9 cellular contexts compared by ENCODE assay signal in the genomic region with DNA sequence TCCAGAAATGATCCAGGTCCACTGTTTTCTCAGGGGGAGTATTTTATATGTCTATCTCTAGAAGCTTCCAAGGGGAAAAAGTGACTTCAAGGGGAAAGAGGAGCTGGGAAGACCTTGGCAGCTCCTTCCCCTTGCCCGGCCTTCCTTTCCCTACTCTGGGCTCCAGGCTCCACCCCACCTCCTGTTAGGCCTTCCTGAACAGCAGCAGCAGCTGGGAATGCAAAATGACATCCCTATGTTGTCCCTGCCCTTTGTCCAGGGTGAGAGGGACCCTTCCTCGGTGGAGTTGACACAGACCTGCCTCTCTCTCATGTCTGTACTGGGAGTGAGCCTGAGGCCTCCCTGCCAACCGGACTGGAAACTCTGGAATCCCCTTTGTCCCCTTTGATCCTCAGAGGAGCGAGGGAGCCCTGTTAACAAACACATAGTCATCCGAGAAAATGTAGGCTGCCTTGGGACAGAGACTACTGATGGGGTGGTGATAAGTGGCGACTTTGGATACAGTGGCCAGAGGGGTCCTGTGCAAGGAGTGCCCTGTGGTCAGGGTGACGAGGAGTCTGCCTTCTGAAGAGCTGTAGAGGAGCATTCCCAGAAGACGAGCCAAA. TPM values are rescaled to one million over a fixed set of nuclear protein-coding genes. Genes with fewer than 3 reads are reported as not detected.
A peak's percentile ranks its signal among the peaks of the same experiment; 100 is the strongest.
DNase-seq lines count a peak whose midpoint lies in the region; ATAC-seq and TF ChIP-seq lines count a peak whose summit lies in the region.
"Had no signal": no experiment of that assay in that cellular context is flagged by ENCODE, and none has a peak within 500 bp of the region (broad histone marks: within the 10 kb centered on the region; RNA-seq: fewer than 3 reads in every experiment).

No MANE protein-coding gene starts in this region.

- no peaks in the 10 kb centered on the region for H3K27me3 ChIP-seq in SJCRH30

- no peak overlapping the region for H3K4me3 ChIP-seq in SJCRH30
- H3K4me3 ChIP-seq in foreskin fibroblast (ENCODE audit: low read depth in 1 of 2, low read length in 2 of 2) = no peak overlapping the region

- ATAC-seq in stimulated activated naive CD8-positive, alpha-beta T cell treated with anti-CD3 and anti-CD28 coated beads, Interleukin-15, amount 100 ng/mL, for 72 hours = no peak

- H3K27ac Mint-ChIP-seq in progenitor cell of endocrine pancreas = peak overlapping the region; percentile 98
- H3K27ac Mint-ChIP-seq in stimulated activated naive CD8-positive, alpha-beta T cell treated with anti-CD3 and anti-CD28 coated beads, Interleukin-15, amount 100 ng/mL, for 72 hours = peak overlapping the region in 1 of 2 donors; percentile 50

- H3K4me1 Mint-ChIP-seq in progenitor cell of endocrine pancreas (ENCODE audit: low read depth) = peaks cover 66% of the 10 kb centered on the region
- H3K4me1 Mint-ChIP-seq in stimulated activated naive CD8-positive, alpha-beta T cell treated with anti-CD3 and anti-CD28 coated beads, Interleukin-15, amount 100 ng/mL, for 72 hours = peaks cover 81% of the 10 kb centered on the region

- no peaks in the 10 kb centered on the region for H3K27me3 Mint-ChIP-seq in progenitor cell of endocrine pancreas
- H3K27me3 Mint-ChIP-seq in stimulated activated naive CD8-positive, alpha-beta T cell treated with anti-CD3 and anti-CD28 coated beads, Interleukin-15, amount 100 ng/mL, for 72 hours = no peaks in the 10 kb centered on the region
- H3K27me3 Mint-ChIP-seq: central memory CD8-positive, alpha-beta T cell had no signal

- TF ChIP-seq CTCF in foreskin fibroblast (IDR thresholded peaks at IDR 0.05; ENCODE audit: low read depth, low read length) (no peak), progenitor cell of endocrine pancreas (IDR thresholded peaks at IDR 0.05; ENCODE audit: unreplicated experiment) (no peak)

- peak overlapping the region; percentile 37 for H3K4me3 Mint-ChIP-seq in progenitor cell of endocrine pancreas (ENCODE audit: low read depth)
- no peak overlapping the region for H3K4me3 Mint-ChIP-seq in stimulated activated naive CD8-positive, alpha-beta T cell treated with anti-CD3 and anti-CD28 coated beads, Interleukin-15, amount 100 ng/mL, for 72 hours
- H3K4me3 Mint-ChIP-seq: central memory CD8-positive, alpha-beta T cell had no signal

- peaks cover 75% of the 10 kb centered on the region for H3K4me1 ChIP-seq in SJCRH30

- CTCF ChIA-PET in HEK293T (lab: Yijun Ruan, JAX) = interaction anchor here (1.1 to 3.2 kb wide), 4 partner anchors 9 to 20 kb away, joined by 3 to 13 read pairs (median 4); a partner anchor contains a TSS

- peak; percentile 39 for DNase-seq in COLO668 (lab: John Stamatoyannopoulos, UW; ENCODE audit: unreplicated experiment)
- DNase-seq in SJCRH30 = peak; percentile 83 to 84
- DNase-seq in foreskin fibroblast = peak; percentile 44 to 68
- DNase-seq in progenitor cell of endocrine pancreas (ENCODE audit: low spot score, unreplicated experiment) = no peak
- no peak for DNase-seq in putamen (ENCODE audit: low spot score)
- DNase-seq in stimulated activated naive CD8-positive, alpha-beta T cell treated with anti-CD3 and anti-CD28 coated beads, Interleukin-15, amount 100 ng/mL, for 72 hours = no peak
- DNase-seq in HEK293T (ENCODE audit: extremely low spot score) = no peak
- DNase-seq in T1000 (lab: John Stamatoyannopoulos, UW) = no peak

- no peaks in the 10 kb centered on the region for H3K36me3 ChIP-seq in SJCRH30

- H3K36me3 Mint-ChIP-seq in progenitor cell of endocrine pancreas (ENCODE audit: insufficient read depth) = no peaks in the 10 kb centered on the region

- POLR2A ChIA-PET in HEK293T (lab: Yijun Ruan, JAX) = interaction anchor here (12.7 to 29.4 kb wide), 3 partner anchors 13 to 67 kb away, joined by 594 to 1783 read pairs (median 1436); a partner anchor contains a TSS

- H3K27ac ChIP-seq in SJCRH30 = peak overlapping the region; percentile 90

- no peaks in the 10 kb centered on the region for H3K9me3 Mint-ChIP-seq in progenitor cell of endocrine pancreas (ENCODE audit: low read depth)
- H3K9me3 Mint-ChIP-seq in stimulated activated naive CD8-positive, alpha-beta T cell treated with anti-CD3 and anti-CD28 coated beads, Interleukin-15, amount 100 ng/mL, for 72 hours = no peaks in the 10 kb centered on the region
- H3K9me3 Mint-ChIP-seq: central memory CD8-positive, alpha-beta T cell had no signal

- no peaks in the 10 kb centered on the region for H3K9me3 ChIP-seq in SJCRH30 (replicated peaks)

TF ChIP-seq in HEK293T, 16 proteins besides CTCF, POLR2A, EP300 and RAD21:
- no peak for TF ChIP-seq ARNT (IDR thresholded peaks at IDR 0.05)
- TF ChIP-seq FOXM1 (IDR thresholded peaks at IDR 0.05; ENCODE audit: borderline replicate concordance) = no peak
- TF ChIP-seq TARDBP (IDR thresholded peaks at IDR 0.05) = no peak
- no peak for TF ChIP-seq HDGF (IDR thresholded peaks at IDR 0.05; ENCODE audit: borderline replicate concordance)
- TF ChIP-seq, protein P1, sequence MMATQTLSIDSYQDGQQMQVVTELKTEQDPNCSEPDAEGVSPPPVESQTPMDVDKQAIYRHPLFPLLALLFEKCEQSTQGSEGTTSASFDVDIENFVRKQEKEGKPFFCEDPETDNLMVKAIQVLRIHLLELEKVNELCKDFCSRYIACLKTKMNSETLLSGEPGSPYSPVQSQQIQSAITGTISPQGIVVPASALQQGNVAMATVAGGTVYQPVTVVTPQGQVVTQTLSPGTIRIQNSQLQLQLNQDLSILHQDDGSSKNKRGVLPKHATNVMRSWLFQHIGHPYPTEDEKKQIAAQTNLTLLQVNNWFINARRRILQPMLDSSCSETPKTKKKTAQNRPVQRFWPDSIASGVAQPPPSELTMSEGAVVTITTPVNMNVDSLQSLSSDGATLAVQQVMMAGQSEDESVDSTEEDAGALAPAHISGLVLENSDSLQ (IDR thresholded peaks at IDR 0.05) = no peak
- no peak for TF ChIP-seq ELF4 (IDR thresholded peaks at IDR 0.05)
- TF ChIP-seq SUZ12 (IDR thresholded peaks at IDR 0.05) = no peak
- TF ChIP-seq ZNF384 (IDR thresholded peaks at IDR 0.05) = no peak
- TF ChIP-seq L3MBTL2 (conservative IDR thresholded peaks at IDR 0.05) = no peak
- no peak for TF ChIP-seq LEF1 (IDR thresholded peaks at IDR 0.05; ENCODE audit: borderline replicate concordance)
- TF ChIP-seq FOXA1 (IDR thresholded peaks at IDR 0.05) = no peak
- TF ChIP-seq NFRKB (IDR thresholded peaks at IDR 0.05) = no peak
- TF ChIP-seq BHLHE40 (IDR thresholded peaks at IDR 0.05; ENCODE audit: borderline replicate concordance) = no peak
- no peak for TF ChIP-seq FOXK2 (IDR thresholded peaks at IDR 0.05)

RNA-seq across cellular contexts. Expression of a gene that starts 9.0 kb away (rescaled TPM):
- 496 and 686 TPM in 2 replicates for total RNA-seq in SJCRH30 (2014; rRNA removed; shearing (Covaris generic))
- total RNA-seq in progenitor cell of endocrine pancreas = 16,546 and 17,116 TPM in 2 replicates

RNA-seq across cellular contexts. Expression of a gene that starts 35.1 kb away (rescaled TPM):
- 39.1 and 41.8 TPM in 2 replicates for total RNA-seq in SJCRH30 (2014; rRNA removed; shearing (Covaris generic))
- total RNA-seq in progenitor cell of endocrine pancreas = 61.4 and 66.3 TPM in 2 replicates

Comparison
In these comparisons a context has a peak if more than half of its experiments do, and no peak if none do; other contexts are left out.
1. DNase-seq: peak in COLO668 (single experiment), SJCRH30 (2 of 2) and foreskin fibroblast (2 of 2); none in progenitor cell of endocrine pancreas (single experiment), putamen (single experiment), stimulated activated naive CD8-positive, alpha-beta T cell treated with anti-CD3 and anti-CD28 coated beads, Interleukin-15, amount 100 ng/mL, for 72 hours (0 of 2), HEK293T (single experiment) and T1000 (single experiment).
2. RNA of a gene that starts 9.0 kb away (total RNA-seq): 16,546 to 17,116 TPM in progenitor cell of endocrine pancreas; 496 to 686 TPM in SJCRH30; every median in the first group is over 10 times any median in the second.